Comparison of ENCODE assay signal across 7 cellular contexts in genomic region chr17:55735784-55736405, GRCh38. TPM values are rescaled to one million over a fixed set of nuclear protein-coding genes. Genes with fewer than 3 reads are reported as not detected.
DNase-seq lines count a peak whose midpoint lies in the region; ATAC-seq and TF ChIP-seq lines count a peak whose summit lies in the region.

No MANE protein-coding gene starts in this region.

- H3K27ac ChIP-seq in spleen = no peak overlapping the region

- no peaks in the 10 kb centered on the region for H3K36me3 Mint-ChIP-seq in WTC11

- H3K27ac Mint-ChIP-seq in WTC11 = no peak overlapping the region

- H3K4me3 ChIP-seq in fibroblast of pulmonary artery (replicated peaks; ENCODE audit: low read depth, low read length) (no peak overlapping the region), spleen (no peak overlapping the region)

- H3K27me3 Mint-ChIP-seq in WTC11 (ENCODE audit: low read depth) = no peaks in the 10 kb centered on the region

- TF ChIP-seq CTCF in GM12872 (IDR thresholded peaks at IDR 0.05; ENCODE audit: insufficient read depth, low read depth, low read length) (peak; percentile 73), LNCAP (IDR thresholded peaks at IDR 0.05) (peak; percentile 87), WTC11 (IDR thresholded peaks at IDR 0.05) (peak; percentile 18; the same call in 1 of the 2 replicates), fibroblast of pulmonary artery (IDR thresholded peaks at IDR 0.05; ENCODE audit: low read length, missing control alignments) (peak; percentile 88), spleen (IDR thresholded peaks at IDR 0.05 in 8 of 11, conservative IDR thresholded peaks at IDR 0.05 in 3 of 11) (peak in 8 of 11 experiments; percentile 9 to 63 (median 59))

- 27 to 35% (median 32%) methylated on average over 5 of the region's 5 CpGs for WGBS in spleen, 5 donors

- POLR2A ChIA-PET in WTC11 (lab: Charles Lee) = no interaction called here

- H3K9me3 ChIP-seq in spleen = no peaks in the 10 kb centered on the region

- no peak for TF ChIP-seq POLR2A in spleen (IDR thresholded peaks at IDR 0.05)

- CTCF ChIA-PET in WTC11 (lab: Charles Lee) = interaction anchor here (0.6 to 1.7 kb wide), 13 partner anchors 11 to 236 kb away, joined by 3 to 22 read pairs (median 5); partner anchors contain the start of genes PCTP and TMEM100

- intact Hi-C loops in spleen (cut with DNase I; ENCODE audit: low total_unique reads) = no loop called here

- no peaks in the 10 kb centered on the region for H3K36me3 ChIP-seq in spleen

- H3K4me1 Mint-ChIP-seq in WTC11 = peaks cover 46% of the 10 kb centered on the region

- H3K4me1 ChIP-seq in spleen = peaks cover 0 to 19% (median 9%) of the 10 kb centered on the region in 6 donors

- H3K27me3 ChIP-seq in spleen (replicated peaks in 1 of 7) = peaks cover 0 to 4% (median 0%) of the 10 kb centered on the region in 7 donors

- no peaks in the 10 kb centered on the region for H3K9me3 Mint-ChIP-seq in WTC11

- DNase-seq in WTC11 (ENCODE audit: low spot score) = peak; percentile 24
- peak; percentile 75 for DNase-seq in fibroblast of pulmonary artery (ENCODE audit: low read depth)
- DNase-seq in spleen = no peak
- DNase-seq in NCI-H1092 treated with DMSO at 0.1 percent for 48 hours (lab: John Stamatoyannopoulos, UW) = no peak

- H3K4me3 Mint-ChIP-seq in WTC11 = no peak overlapping the region

- ATAC-seq in WTC11 = peak; percentile 46
- ATAC-seq in esophagus mucosa = no peak

TF ChIP-seq in WTC11, 78 proteins besides CTCF, POLR2A, EP300 and RAD21 (continues in another document):
- TF ChIP-seq, protein P1, sequence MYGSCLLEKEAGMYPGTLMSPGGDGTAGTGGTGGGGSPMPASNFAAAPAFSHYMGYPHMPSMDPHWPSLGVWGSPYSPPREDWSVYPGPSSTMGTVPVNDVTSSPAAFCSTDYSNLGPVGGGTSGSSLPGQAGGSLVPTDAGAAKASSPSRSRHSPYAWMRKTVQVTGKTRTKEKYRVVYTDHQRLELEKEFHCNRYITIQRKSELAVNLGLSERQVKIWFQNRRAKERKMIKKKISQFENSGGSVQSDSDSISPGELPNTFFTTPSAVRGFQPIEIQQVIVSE (CRISPR knock-in tag; IDR thresholded peaks at IDR 0.05; ENCODE audit: borderline replicate concordance) = no peak
- TF ChIP-seq SMAD4 (CRISPR knock-in tag; IDR thresholded peaks at IDR 0.05) = no peak
- TF ChIP-seq, protein P2, sequence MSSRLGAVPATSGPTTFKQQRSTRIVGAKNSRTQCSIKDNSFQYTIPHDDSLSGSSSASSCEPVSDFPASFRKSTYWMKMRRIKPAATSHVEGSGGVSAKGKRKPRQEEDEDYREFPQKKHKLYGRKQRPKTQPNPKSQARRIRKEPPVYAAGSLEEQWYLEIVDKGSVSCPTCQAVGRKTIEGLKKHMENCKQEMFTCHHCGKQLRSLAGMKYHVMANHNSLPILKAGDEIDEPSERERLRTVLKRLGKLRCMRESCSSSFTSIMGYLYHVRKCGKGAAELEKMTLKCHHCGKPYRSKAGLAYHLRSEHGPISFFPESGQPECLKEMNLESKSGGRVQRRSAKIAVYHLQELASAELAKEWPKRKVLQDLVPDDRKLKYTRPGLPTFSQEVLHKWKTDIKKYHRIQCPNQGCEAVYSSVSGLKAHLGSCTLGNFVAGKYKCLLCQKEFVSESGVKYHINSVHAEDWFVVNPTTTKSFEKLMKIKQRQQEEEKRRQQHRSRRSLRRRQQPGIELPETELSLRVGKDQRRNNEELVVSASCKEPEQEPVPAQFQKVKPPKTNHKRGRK (CRISPR knock-in tag; IDR thresholded peaks at IDR 0.05; ENCODE audit: borderline replicate concordance) = no peak
- no peak for TF ChIP-seq ZNF425 (CRISPR knock-in tag; conservative IDR thresholded peaks at IDR 0.05)
- no peak for TF ChIP-seq GRHL2 (CRISPR knock-in tag; IDR thresholded peaks at IDR 0.05; ENCODE audit: insufficient replicate concordance, severe bottlenecking)
- no peak for TF ChIP-seq NFATC4 (CRISPR knock-in tag; IDR thresholded peaks at IDR 0.05)
- TF ChIP-seq, protein P3, sequence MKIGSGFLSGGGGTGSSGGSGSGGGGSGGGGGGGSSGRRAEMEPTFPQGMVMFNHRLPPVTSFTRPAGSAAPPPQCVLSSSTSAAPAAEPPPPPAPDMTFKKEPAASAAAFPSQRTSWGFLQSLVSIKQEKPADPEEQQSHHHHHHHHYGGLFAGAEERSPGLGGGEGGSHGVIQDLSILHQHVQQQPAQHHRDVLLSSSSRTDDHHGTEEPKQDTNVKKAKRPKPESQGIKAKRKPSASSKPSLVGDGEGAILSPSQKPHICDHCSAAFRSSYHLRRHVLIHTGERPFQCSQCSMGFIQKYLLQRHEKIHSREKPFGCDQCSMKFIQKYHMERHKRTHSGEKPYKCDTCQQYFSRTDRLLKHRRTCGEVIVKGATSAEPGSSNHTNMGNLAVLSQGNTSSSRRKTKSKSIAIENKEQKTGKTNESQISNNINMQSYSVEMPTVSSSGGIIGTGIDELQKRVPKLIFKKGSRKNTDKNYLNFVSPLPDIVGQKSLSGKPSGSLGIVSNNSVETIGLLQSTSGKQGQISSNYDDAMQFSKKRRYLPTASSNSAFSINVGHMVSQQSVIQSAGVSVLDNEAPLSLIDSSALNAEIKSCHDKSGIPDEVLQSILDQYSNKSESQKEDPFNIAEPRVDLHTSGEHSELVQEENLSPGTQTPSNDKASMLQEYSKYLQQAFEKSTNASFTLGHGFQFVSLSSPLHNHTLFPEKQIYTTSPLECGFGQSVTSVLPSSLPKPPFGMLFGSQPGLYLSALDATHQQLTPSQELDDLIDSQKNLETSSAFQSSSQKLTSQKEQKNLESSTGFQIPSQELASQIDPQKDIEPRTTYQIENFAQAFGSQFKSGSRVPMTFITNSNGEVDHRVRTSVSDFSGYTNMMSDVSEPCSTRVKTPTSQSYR (CRISPR knock-in tag; IDR thresholded peaks at IDR 0.05) = no peak
- no peak for TF ChIP-seq GTF2I (CRISPR knock-in tag; conservative IDR thresholded peaks at IDR 0.05)
- no peak for TF ChIP-seq ESRRA (CRISPR knock-in tag; IDR thresholded peaks at IDR 0.05; ENCODE audit: borderline replicate concordance)
- no peak for TF ChIP-seq ATF1 (CRISPR knock-in tag; IDR thresholded peaks at IDR 0.05)
- TF ChIP-seq, protein P4, sequence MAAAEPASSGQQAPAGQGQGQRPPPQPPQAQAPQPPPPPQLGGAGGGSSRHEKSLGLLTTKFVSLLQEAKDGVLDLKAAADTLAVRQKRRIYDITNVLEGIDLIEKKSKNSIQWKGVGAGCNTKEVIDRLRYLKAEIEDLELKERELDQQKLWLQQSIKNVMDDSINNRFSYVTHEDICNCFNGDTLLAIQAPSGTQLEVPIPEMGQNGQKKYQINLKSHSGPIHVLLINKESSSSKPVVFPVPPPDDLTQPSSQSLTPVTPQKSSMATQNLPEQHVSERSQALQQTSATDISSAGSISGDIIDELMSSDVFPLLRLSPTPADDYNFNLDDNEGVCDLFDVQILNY (CRISPR knock-in tag; IDR thresholded peaks at IDR 0.05) = no peak
- TF ChIP-seq TCF7 (CRISPR knock-in tag; IDR thresholded peaks at IDR 0.05; ENCODE audit: low read depth) = no peak
- no peak for TF ChIP-seq USF2 (CRISPR knock-in tag; IDR thresholded peaks at IDR 0.05)
- no peak for TF ChIP-seq ZMAT4 (CRISPR knock-in tag; IDR thresholded peaks at IDR 0.05)
- no peak for TF ChIP-seq MLX (CRISPR knock-in tag; IDR thresholded peaks at IDR 0.05)

RNA-seq across cellular contexts. Expression of gene TMEM100, which starts 13.2 kb away (rescaled TPM):
- total RNA-seq in WTC11 (2021) = 0.39 to 1.1 TPM (median 0.57 TPM) in 3 replicates
- total RNA-seq in spleen = 10 to 100 TPM in 1 of 7 donors, 1 to 10 TPM in 6; 1.3 to 19.8 (median 4.3) TPM
- polyA plus RNA-seq in spleen = 1 to 10 TPM; 2.3 to 3.2 (median 2.5) TPM
- 0.76 TPM for total RNA-seq in esophagus mucosa

RNA-seq across cellular contexts. Expression of gene PCTP, which starts 15.0 kb away (rescaled TPM):
- 10.3 to 14.2 TPM (median 12.2 TPM) in 3 replicates for total RNA-seq in WTC11 (2021)
- total RNA-seq in spleen = 10 to 100 TPM; 11.5 to 23.5 (median 19.2) TPM
- polyA plus RNA-seq in spleen = 10 to 100 TPM in 2 of 3 donors, 1 to 10 TPM in 1; 9.3 to 19.2 (median 13.2) TPM
- 9.1 TPM for total RNA-seq in esophagus mucosa

Comparison
In these comparisons a context has a peak if more than half of its experiments do, and no peak if none do; other contexts are left out.
1. CTCF ChIP-seq: peak in every context shown above with its lines; median percentile 88 in fibroblast of pulmonary artery; 87 in LNCAP; 73 in GM12872; 59 in spleen; 18 in WTC11.
2. DNase-seq: peak in WTC11 (single experiment) and fibroblast of pulmonary artery (single experiment); none in spleen (single experiment) and NCI-H1092 treated with DMSO at 0.1 percent for 48 hours (single experiment).